In genomic region chr3:159818399-159818798, GRCh38 we compare ENCODE assay signal across 12 cellular contexts. TPM values are rescaled to one million over a fixed set of nuclear protein-coding genes. Genes with fewer than 3 reads are reported as not detected.
DNase-seq lines count a peak whose midpoint lies in the region; ATAC-seq, FAIRE-seq and TF ChIP-seq lines count a peak whose summit lies in the region.
"Had no signal": no experiment of that assay in that cellular context is flagged by ENCODE, and none has a peak within 500 bp of the region (broad histone marks: within the 10 kb centered on the region; RNA-seq: fewer than 3 reads in every experiment).

No MANE protein-coding gene starts in this region.

- H3K9me2 ChIP-seq in HCT116 (ENCODE audit: insufficient read depth), result no peaks in the 10 kb centered on the region

- H4K20me1 ChIP-seq in HCT116 (ENCODE audit: insufficient read depth), result no peaks in the 10 kb centered on the region
- H4K20me1 ChIP-seq in K562 (replicated peaks; ENCODE audit: control insufficient read depth, insufficient read depth, low read length), result no peaks in the 10 kb centered on the region
- no peaks in the 10 kb centered on the region for H4K20me1 ChIP-seq in HepG2 (ENCODE audit: insufficient read depth, low read length)

- no peaks in the 10 kb centered on the region for H3K36me3 ChIP-seq in HCT116 (ENCODE audit: control insufficient read depth in 1 of 2, insufficient read depth in 2 of 2, low read length in 2 of 2)
- no peaks in the 10 kb centered on the region for H3K36me3 ChIP-seq in K562 (ENCODE audit: control insufficient read depth, insufficient read depth, low read length)
- H3K36me3 ChIP-seq in HepG2 (replicated peaks in 1 of 2; ENCODE audit: control insufficient read depth in 1 of 2, insufficient read depth in 2 of 2, low read length in 2 of 2), result no peaks in the 10 kb centered on the region
- no peaks in the 10 kb centered on the region for H3K36me3 ChIP-seq in prostate gland

- RAD21 ChIA-PET in HCT116 (lab: Charles Lee; ENCODE audit: low non-redundant PET in 1 of 2, low total read pairs in 2 of 2, uncharacterized antibody in 2 of 2, unreplicated experiment in 2 of 2), result interaction anchor here (0.8 to 1.2 kb wide), 3 partner anchors 9 to 188 kb away, joined by 3 read pairs; no protein-coding TSS in a partner anchor

- no peak overlapping the region for H3K4me2 ChIP-seq in HCT116 (ENCODE audit: low read length)
- no peak overlapping the region for H3K4me2 ChIP-seq in K562 (ENCODE audit: insufficient read depth, low read length)
- H3K4me2 ChIP-seq in HepG2 (ENCODE audit: low read depth, low read length), result peak overlapping the region; percentile 43; the same call in 1 of the 2 replicates

- TF ChIP-seq RAD21 in HCT116 (IDR thresholded peaks at IDR 0.05; ENCODE audit: low read depth) (peak; percentile 49), K562 (CRISPR knock-in tag; conservative IDR thresholded peaks at IDR 0.05 in 1 of 2, IDR thresholded peaks at IDR 0.05 in 1 of 2) (no peak), HepG2 (CRISPR knock-in tag; IDR thresholded peaks at IDR 0.05) (no peak)

- TF ChIP-seq POLR2A in HCT116 (IDR thresholded peaks at IDR 0.05; ENCODE audit: borderline replicate concordance, extremely low read depth, insufficient read depth, insufficient read length), result no peak
- no peak for TF ChIP-seq POLR2A in K562 (conservative IDR thresholded peaks at IDR 0.05)
- TF ChIP-seq POLR2A in HepG2 (IDR thresholded peaks at IDR 0.05; ENCODE audit: insufficient read depth in 1 of 2, low read depth in 2 of 2, low read length in 2 of 2), result no peak
- no peak for TF ChIP-seq POLR2A in prostate gland (IDR thresholded peaks at IDR 0.05)

- no peak overlapping the region for H3K4me3 ChIP-seq in AG04450 (ENCODE audit: low read depth, low read length)
- no peak overlapping the region for H3K4me3 ChIP-seq in HCT116 (replicated peaks in 1 of 2; ENCODE audit: low read depth in 1 of 2, low read length in 2 of 2)
- H3K4me3 ChIP-seq in K562, result no peak overlapping the region
- H3K4me3 ChIP-seq in HepG2 (replicated peaks in 1 of 3; ENCODE audit: insufficient read depth in 1 of 3, low read depth in 2 of 3, low read length in 3 of 3), result no peak overlapping the region; a peak in 1 of 6 replicates
- no peak overlapping the region for H3K4me3 ChIP-seq in prostate gland

- H3K27ac ChIP-seq in AG04450 (ENCODE audit: low read depth, low read length) (peak overlapping the region; percentile 21), HCT116 (ENCODE audit: low read depth, low read length) (no peak overlapping the region), K562 (ENCODE audit: extremely low read depth, low read depth, low read length) (no peak overlapping the region), HepG2 (ENCODE audit: extremely low read length, insufficient read depth, low read length) (no peak overlapping the region), prostate gland (no peak overlapping the region)

- DNase-seq in AG04450 (ENCODE audit: low read depth, low spot score) (no peak), HCT116 (ENCODE audit: low read depth, low spot score) (no peak), K562 (ENCODE audit: extremely low read depth in 1 of 4, low spot score in 3 of 4) (no peak), HepG2 (ENCODE audit: low spot score) (peak; percentile 31), prostate gland (ENCODE audit: low spot score) (no peak), HEK293T (ENCODE audit: extremely low spot score) (no peak)
- no peak for DNase-seq in activated CD4-positive, alpha-beta T cell treated with anti-CD3 and anti-CD28 coated beads, Interleukin-2, amount 50 U/mL, for 48 hours
- DNase-seq: activated naive CD4-positive, alpha-beta T cell treated with anti-CD3 and anti-CD28 coated beads, Interleukin-2, amount 10 ng/mL, durations not matched to agents 7 days and 5 days; cerebellar nuclear complex; DMS79 treated with DMSO at 0.1 percent for 48 hours; stimulated activated CD4-positive, alpha-beta T cell treated with anti-CD3 and anti-CD28 coated beads, Interleukin-12 subunit alpha, Interleukin-12 subunit beta, amount 100 ng/mL, for 4 hours had no signal

- H3K9ac ChIP-seq in HCT116 (ENCODE audit: low read length) (no peak overlapping the region), K562 (ENCODE audit: insufficient read depth in 1 of 2, low read depth in 2 of 2, low read length in 2 of 2) (no peak overlapping the region), HepG2 (ENCODE audit: insufficient read depth, low read depth, low read length) (no peak overlapping the region)

- H2AFZ ChIP-seq in HCT116 (ENCODE audit: low read depth, low read length, poor library complexity, severe bottlenecking) (no peak overlapping the region), K562 (ENCODE audit: low read depth, low read length) (no peak overlapping the region), HepG2 (ENCODE audit: low read length) (no peak overlapping the region)

- 0% methylated on average over 3 of the region's 3 CpGs for WGBS in K562 (ENCODE audit: insufficient coverage, low coverage, missing lambda C conversion rate)
- WGBS in HepG2 (ENCODE audit: low lambda C conversion rate), result 0% methylated on average over 2 of the region's 3 CpGs
- 78% methylated on average over 3 of the region's 3 CpGs for WGBS in prostate gland

- H3K79me2 ChIP-seq in HCT116 (ENCODE audit: insufficient read depth, low read length) (no peaks in the 10 kb centered on the region), K562 (ENCODE audit: control insufficient read depth, insufficient read depth, low read length) (no peaks in the 10 kb centered on the region), HepG2 (ENCODE audit: insufficient read depth, low read length) (no peaks in the 10 kb centered on the region)

- no peaks in the 10 kb centered on the region for H3K9me1 ChIP-seq in K562 (ENCODE audit: control insufficient read depth, insufficient read depth, low read length)

- TF ChIP-seq CTCF in AG04450 (IDR thresholded peaks at IDR 0.05; ENCODE audit: low read depth, low read length) (no peak), HCT116 (IDR thresholded peaks at IDR 0.05 in 2 of 3, conservative IDR thresholded peaks at IDR 0.05 in 1 of 3; ENCODE audit: borderline replicate concordance in 1 of 3, insufficient read depth in 1 of 3, low read depth in 2 of 3, low read length in 2 of 3) (peak in 2 of 3 experiments; percentile 13 to 23; a peak in 2 of 6 replicates), K562 (IDR thresholded peaks at IDR 0.05 in 2 of 3, conservative IDR thresholded peaks at IDR 0.05 in 1 of 3; ENCODE audit: insufficient read depth in 2 of 3, low read depth in 1 of 3, low read length in 3 of 3) (no peak; a peak in 1 of 6 replicates), HepG2 (CRISPR knock-in tag; IDR thresholded peaks at IDR 0.05) (peak; percentile 56), prostate gland (IDR thresholded peaks at IDR 0.05) (no peak)

- BruUV-seq in HCT116 (replicated peaks; lab: Mats Ljungman, UMichigan), result no TSS peak
- no TSS peak for BruUV-seq in K562 (replicated peaks; lab: Mats Ljungman, UMichigan)
- no TSS peak for BruUV-seq in HepG2 (replicated peaks; lab: Mats Ljungman, UMichigan)

- FAIRE-seq in K562 (lab: Jason Lieb, UNC), result no peak
- FAIRE-seq in HepG2 (lab: Jason Lieb, UNC), result peak; percentile 55

- TF ChIP-seq EP300 in K562 (IDR thresholded peaks at IDR 0.05; ENCODE audit: low read length) (no peak), HepG2 (IDR thresholded peaks at IDR 0.05; ENCODE audit: low read depth in 2 of 2, low read length in 2 of 2) (no peak), HepG2 (CRISPR knock-in tag; IDR thresholded peaks at IDR 0.05; ENCODE audit: borderline replicate concordance) (no peak)

- H3K9me3 ChIP-seq in AG04450 (ENCODE audit: control insufficient read depth, insufficient read depth, low read length) (no peaks in the 10 kb centered on the region), HCT116 (ENCODE audit: control insufficient read depth in 1 of 2, insufficient read depth in 1 of 2, low read depth in 1 of 2, low read length in 2 of 2) (no peaks in the 10 kb centered on the region), K562 (replicated peaks; ENCODE audit: control insufficient read depth, insufficient read depth, low read depth, low read length) (no peaks in the 10 kb centered on the region), HepG2 (ENCODE audit: low read length) (no peaks in the 10 kb centered on the region), prostate gland (no peaks in the 10 kb centered on the region)

- intact Hi-C loops in HCT116 (cut with micrococcal nuclease), result no loop called here
- intact Hi-C loops in K562 (cut with micrococcal nuclease), result no loop called here
- intact Hi-C loops in HepG2 (cut with micrococcal nuclease; ENCODE audit: unreplicated experiment), result no loop called here
- intact Hi-C loops in prostate gland (cut with DNase I), result no loop called here

- in situ Hi-C loops in K562 (cut with MboI) (loop anchor here (25.0 kb wide), 1 partner anchor 981 kb away; no protein-coding TSS in a partner anchor), HepG2 (cut with HindIII; ENCODE audit: extremely low pct_ligation_motif_present, low pct_unique_long_range_greater_than_20kb) (no loop called here)

- H3K27me3 ChIP-seq in AG04450 (ENCODE audit: control insufficient read depth, insufficient read depth, low read length), result no peaks in the 10 kb centered on the region
- H3K27me3 ChIP-seq in HCT116 (ENCODE audit: insufficient read depth, low read length), result no peaks in the 10 kb centered on the region
- 0 out of 5 replicates have a peak, but pooled peaks cover 0 to 4% of the 10 kb centered on the region in 2 experiments for H3K27me3 ChIP-seq in K562 (ENCODE audit: control insufficient read depth in 2 of 2, insufficient read depth in 2 of 2, low read length in 2 of 2)
- H3K27me3 ChIP-seq in HepG2 (ENCODE audit: control insufficient read depth in 1 of 2, insufficient read depth in 2 of 2, low read length in 2 of 2), result peaks cover 0 to 4% of the 10 kb centered on the region in 2 experiments; a peak in 1 of 5 replicates
- H3K27me3 ChIP-seq in prostate gland (replicated peaks; ENCODE audit: insufficient read depth), result no peaks in the 10 kb centered on the region

- POLR2A ChIA-PET in AG04450 (lab: Yijun Ruan, JAX), result interaction anchor here (0.7 kb wide), 1 partner anchor 86 kb away, joined by 3 read pairs; no protein-coding TSS in a partner anchor
- POLR2A ChIA-PET in HCT116 (lab: Charles Lee), result no interaction called here
- POLR2A ChIA-PET in K562 (lab: Yijun Ruan, JAX), result interaction anchor here (0.6 kb wide), 1 partner anchor 13 kb away, joined by 3 read pairs; no protein-coding TSS in a partner anchor
- POLR2A ChIA-PET in HepG2 (lab: Yijun Ruan, JAX), result no interaction called here
- POLR2A ChIA-PET in HEK293T (lab: Yijun Ruan, JAX), result no interaction called here

- ATAC-seq in HCT116 (peak; percentile 85), K562 (peak; percentile 54; the same call in 1 of the 3 replicates), HepG2 (peak; percentile 95), HG02588 (IDR thresholded peaks at IDR 0.05; ENCODE audit: unreplicated experiment) (no peak)

- H3K4me1 ChIP-seq in HCT116 (ENCODE audit: control insufficient read depth in 1 of 2, insufficient read depth in 2 of 2, low read length in 2 of 2) (peaks cover 0 to 3% of the 10 kb centered on the region in 2 experiments; a peak in 2 of 4 replicates), K562 (replicated peaks in 1 of 2; ENCODE audit: control insufficient read depth in 2 of 2, insufficient read depth in 2 of 2, low read length in 2 of 2) (no peaks in the 10 kb centered on the region), HepG2 (ENCODE audit: insufficient read depth, low read length) (peaks cover 9% of the 10 kb centered on the region), prostate gland (replicated peaks) (no peaks in the 10 kb centered on the region)

- CTCF ChIA-PET in AG04450 (lab: Charles Lee), result interaction anchor here (0.6 to 3.9 kb wide), 8 partner anchors 10 to 546 kb away, joined by 3 to 29 read pairs (median 4); partner anchors contain the start of gene IL12A
- CTCF ChIA-PET in HCT116 (lab: Charles Lee), result interaction anchor here (0.6 to 2.2 kb wide), 4 partner anchors 9 to 187 kb away, joined by 3 to 12 read pairs (median 3); no protein-coding TSS in a partner anchor
- CTCF ChIA-PET in K562 (lab: Yijun Ruan, JAX; ENCODE audit: low intra/inter-chr PET ratio), result no interaction called here
- CTCF ChIA-PET in HepG2 (lab: Yijun Ruan, JAX; ENCODE audit: low intra/inter-chr PET ratio, low total read pairs), result no interaction called here
- CTCF ChIA-PET in HEK293T (lab: Yijun Ruan, JAX), result interaction anchor here (0.6 to 2.1 kb wide), 4 partner anchors 10 to 152 kb away, joined by 3 to 6 read pairs (median 4); no protein-coding TSS in a partner anchor

RNA-seq across cellular contexts. Expression of gene SCHIP1, which starts 21.3 kb away (rescaled TPM):
- polyA plus RNA-seq in AG04450 (2011; rRNA removed) (3.5 and 4.9 TPM in 2 replicates), K562 (2011; rRNA removed) (not detected in 2 replicates), K562 (2014; fragmentation: Illumina TruSeq; extraction: Trizol) (not detected in 2 replicates), K562 (2014; fragmentation: Nextera tagmentation; extraction: Ambion mirVana) (not detected), K562 (2014; rRNA removed) (not detected in 2 replicates), HepG2 (2011; rRNA removed) (not detected in 2 replicates)
- 6.3 and 6.5 TPM in 2 replicates for polyA minus RNA-seq in AG04450 (2011; rRNA and poly(A)+ RNA removed)
- total RNA-seq in HCT116 (2021; ENCODE audit: unreplicated experiment) (0.34 TPM), K562 (2014; rRNA removed) (not detected in 2 replicates), K562 (2014; rRNA removed; fragmentation: Illumina TruSeq; extraction: Trizol) (not detected in 2 replicates), K562 (2015; rRNA removed; fragmentation: Illumina TruSeq; extraction: Trizol) (not detected in 2 replicates), K562 (2021) (not detected in 2 replicates), HepG2 (2016; rRNA removed; fragmentation: Illumina TruSeq; extraction: Trizol) (0.07 TPM in 1 of 2 replicates, not detected in the other), prostate gland (10 to 100 TPM in 1 of 2 donors, 1 to 10 TPM in 1; 2.6 to 35.3 TPM)
- polyA plus RNA-seq in HCT116 (2012), result 0.52 and 1.2 TPM in 2 replicates
- not detected in 2 replicates for total RNA-seq in K562 (2011; cell fraction: chromatin; rRNA removed; ENCODE audit: low replicate concordance)
- not detected in 2 replicates for total RNA-seq in K562 (2011; cell fraction: nucleolus; rRNA removed)
- total RNA-seq in K562 (2011; cell fraction: nucleoplasm; rRNA removed), result not detected in 2 replicates
- not detected in 2 replicates for polyA plus RNA-seq in K562 (2011; cell fraction: cytosol; rRNA removed)
- polyA plus RNA-seq in K562 (2011; cell fraction: nucleus; rRNA removed), result 0.03 TPM in 1 of 2 replicates, not detected in the other
- polyA plus RNA-seq in K562 (2012), result not detected in 2 replicates
- polyA minus RNA-seq in K562 (2011; rRNA and poly(A)+ RNA removed), result not detected in 2 replicates
- polyA minus RNA-seq in K562 (2011; cell fraction: cytosol; rRNA and poly(A)+ RNA removed), result not detected in 2 replicates
- not detected in 2 replicates for polyA minus RNA-seq in K562 (2011; cell fraction: nucleus; rRNA and poly(A)+ RNA removed)
- total RNA-seq in HepG2 (2016; cell fraction: cytosol; rRNA removed; fragmentation: Illumina TruSeq; extraction: Trizol; ENCODE audit: low read depth), result 0.09 TPM in 1 of 2 replicates, not detected in the other
- total RNA-seq in HepG2 (2016; cell fraction: insoluble cytoplasmic fraction; rRNA removed; fragmentation: Illumina TruSeq; extraction: Trizol), result 0.13 TPM in 1 of 2 replicates, not detected in the other
- total RNA-seq in HepG2 (2016; cell fraction: membrane; rRNA removed; fragmentation: Illumina TruSeq; extraction: Trizol), result 0.03 TPM in 1 of 2 replicates, not detected in the other
- total RNA-seq in HepG2 (2016; cell fraction: nucleus; rRNA removed; fragmentation: Illumina TruSeq; extraction: Trizol), result 0.12 and 2.0 TPM in 2 replicates
- polyA plus RNA-seq in HepG2 (2011; cell fraction: cytosol; rRNA removed), result not detected in 2 replicates
- polyA plus RNA-seq in HepG2 (2011; cell fraction: nucleus; rRNA removed), result 0.08 and 0.28 TPM in 2 replicates
- not detected in 2 replicates for polyA plus RNA-seq in HepG2 (2012)
- not detected in 2 replicates for polyA plus RNA-seq in HepG2 (2016; cell fraction: cytosol; fragmentation: Illumina TruSeq; extraction: Trizol; ENCODE audit: low read depth)
- 0.19 TPM in 1 of 2 replicates, not detected in the other for polyA plus RNA-seq in HepG2 (2016; cell fraction: insoluble cytoplasmic fraction; fragmentation: Illumina TruSeq; extraction: Trizol; ENCODE audit: low read depth)
- polyA plus RNA-seq in HepG2 (2016; cell fraction: membrane; fragmentation: Illumina TruSeq; extraction: Trizol; ENCODE audit: low read depth), result not detected in 2 replicates
- polyA plus RNA-seq in HepG2 (2016; cell fraction: nucleus; fragmentation: Illumina TruSeq; extraction: Trizol; ENCODE audit: insufficient read depth, low read depth), result 0.18 and 0.56 TPM in 2 replicates
- polyA minus RNA-seq in HepG2 (2011; rRNA and poly(A)+ RNA removed; ENCODE audit: low replicate concordance), result 5.2 TPM in 1 of 2 replicates, not detected in the other
- polyA minus RNA-seq in HepG2 (2011; cell fraction: cytosol; rRNA and poly(A)+ RNA removed), result not detected in 2 replicates
- 0.13 and 0.25 TPM in 2 replicates for polyA minus RNA-seq in HepG2 (2011; cell fraction: nucleus; rRNA and poly(A)+ RNA removed)

Comparison
In these comparisons a context has a peak if more than half of its experiments do, and no peak if none do; other contexts are left out.
1. CTCF ChIP-seq: peak in HCT116 (2 of 3) and HepG2 (single experiment); none in AG04450 (single experiment), K562 (0 of 3) and prostate gland (0 of 4).
2. CTCF ChIA-PET loops: an anchor here in AG04450 (0.6 to 3.9 kb wide), HCT116 (0.6 to 2.2 kb wide) and HEK293T (0.6 to 2.1 kb wide); none called in K562 and HepG2.
3. POLR2A ChIA-PET loops: an anchor here in AG04450 (0.7 kb wide) and K562 (0.6 kb wide); none called in HCT116, HepG2 and HEK293T.